Comparison of ENCODE assay signal across 1 cellular context in the genomic region with DNA sequence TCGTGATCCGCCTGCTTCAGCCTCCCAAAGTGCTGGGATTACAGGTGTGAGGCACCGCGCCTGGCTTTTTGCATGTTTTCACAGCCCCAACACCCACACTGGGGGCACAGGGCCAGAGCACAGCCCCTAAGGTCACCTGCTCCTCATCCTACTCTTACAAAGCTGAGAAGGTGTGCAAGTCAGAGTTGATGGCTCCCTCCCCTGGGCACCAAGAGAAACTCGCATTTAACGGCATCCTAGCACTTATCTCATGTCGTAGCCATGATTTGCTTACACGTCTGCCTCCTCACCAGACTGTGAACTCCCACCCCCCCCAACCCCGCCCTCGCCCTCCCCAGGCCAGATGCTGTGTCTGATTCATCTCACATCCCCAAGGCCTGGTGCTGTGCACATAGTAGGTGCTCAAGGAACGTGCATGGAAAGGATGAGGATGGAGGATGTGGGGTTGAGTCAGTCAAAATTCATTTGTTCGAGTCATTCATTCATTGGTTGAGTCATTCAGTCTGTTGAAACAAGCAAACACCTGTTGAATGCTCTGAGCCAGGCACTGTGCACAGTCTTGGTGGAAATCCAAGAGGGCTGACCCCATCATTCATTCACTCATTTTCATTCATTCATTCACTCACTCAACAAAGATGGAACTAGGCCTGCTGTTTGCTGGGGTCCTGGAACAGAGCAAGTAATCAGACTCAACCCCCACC.
TF ChIP-seq lines count a peak whose summit lies in the region.

No MANE protein-coding gene starts in this region.

TF ChIP-seq in IMR-90, 13 proteins besides CTCF, POLR2A, EP300 and RAD21:
- no peak for TF ChIP-seq CHD1 (IDR thresholded peaks at IDR 0.05; ENCODE audit: low read depth, low read length)
- TF ChIP-seq, protein P1, sequence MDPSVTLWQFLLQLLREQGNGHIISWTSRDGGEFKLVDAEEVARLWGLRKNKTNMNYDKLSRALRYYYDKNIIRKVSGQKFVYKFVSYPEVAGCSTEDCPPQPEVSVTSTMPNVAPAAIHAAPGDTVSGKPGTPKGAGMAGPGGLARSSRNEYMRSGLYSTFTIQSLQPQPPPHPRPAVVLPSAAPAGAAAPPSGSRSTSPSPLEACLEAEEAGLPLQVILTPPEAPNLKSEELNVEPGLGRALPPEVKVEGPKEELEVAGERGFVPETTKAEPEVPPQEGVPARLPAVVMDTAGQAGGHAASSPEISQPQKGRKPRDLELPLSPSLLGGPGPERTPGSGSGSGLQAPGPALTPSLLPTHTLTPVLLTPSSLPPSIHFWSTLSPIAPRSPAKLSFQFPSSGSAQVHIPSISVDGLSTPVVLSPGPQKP (IDR thresholded peaks at IDR 0.05; ENCODE audit: borderline replicate concordance, low read depth, low read length) = no peak
- TF ChIP-seq NFE2L2 (IDR thresholded peaks at IDR 0.05; ENCODE audit: low read depth, low read length) = no peak
- no peak for TF ChIP-seq FOS (IDR thresholded peaks at IDR 0.05; ENCODE audit: low read depth, low read length)
- TF ChIP-seq SMC3 (IDR thresholded peaks at IDR 0.05; ENCODE audit: low read depth, low read length) = no peak
- TF ChIP-seq CEBPB (IDR thresholded peaks at IDR 0.05; ENCODE audit: low read depth, low read length) = no peak
- no peak for TF ChIP-seq MXI1 (IDR thresholded peaks at IDR 0.05; ENCODE audit: borderline replicate concordance, low read depth, low read length)
- TF ChIP-seq MAZ (IDR thresholded peaks at IDR 0.05; ENCODE audit: borderline replicate concordance, low read depth, low read length) = no peak
- TF ChIP-seq RCOR1 (IDR thresholded peaks at IDR 0.05; ENCODE audit: insufficient replicate concordance, low read length) = no peak
- TF ChIP-seq, protein P2, sequence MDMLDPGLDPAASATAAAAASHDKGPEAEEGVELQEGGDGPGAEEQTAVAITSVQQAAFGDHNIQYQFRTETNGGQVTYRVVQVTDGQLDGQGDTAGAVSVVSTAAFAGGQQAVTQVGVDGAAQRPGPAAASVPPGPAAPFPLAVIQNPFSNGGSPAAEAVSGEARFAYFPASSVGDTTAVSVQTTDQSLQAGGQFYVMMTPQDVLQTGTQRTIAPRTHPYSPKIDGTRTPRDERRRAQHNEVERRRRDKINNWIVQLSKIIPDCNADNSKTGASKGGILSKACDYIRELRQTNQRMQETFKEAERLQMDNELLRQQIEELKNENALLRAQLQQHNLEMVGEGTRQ (IDR thresholded peaks at IDR 0.05; ENCODE audit: low read depth, low read length) = no peak
- TF ChIP-seq RFX5 (IDR thresholded peaks at IDR 0.05; ENCODE audit: low read depth, low read length) = no peak
- no peak for TF ChIP-seq MAFK (IDR thresholded peaks at IDR 0.05; ENCODE audit: low read depth, low read length)
- TF ChIP-seq BHLHE40 (IDR thresholded peaks at IDR 0.05; ENCODE audit: low read depth, low read length) = no peak
